17 cellular contexts compared by ENCODE assay signal in the genomic region with DNA sequence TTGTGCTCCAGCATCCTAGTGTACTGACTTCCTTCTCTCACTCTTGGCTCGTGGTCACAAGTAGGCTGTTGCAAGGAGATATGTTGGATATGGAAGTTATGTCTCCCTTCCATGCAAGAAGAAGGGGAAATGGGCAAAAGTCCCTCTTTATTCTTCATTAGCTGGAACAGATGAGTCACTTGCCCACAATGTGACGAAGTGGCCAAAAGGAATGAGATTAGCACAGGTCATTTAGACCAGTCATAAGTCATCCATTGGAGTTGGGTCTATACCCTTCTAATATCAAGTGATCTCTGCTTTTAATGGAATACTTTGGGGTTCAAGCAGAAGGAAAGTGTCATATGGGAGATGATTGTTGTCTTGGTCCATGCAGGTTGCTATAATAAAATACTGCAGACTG.
DNase-seq lines count a peak whose midpoint lies in the region; TF ChIP-seq lines count a peak whose summit lies in the region.
"Had no signal": no experiment of that assay in that cellular context is flagged by ENCODE, and none has a peak within 500 bp of the region (broad histone marks: within the 10 kb centered on the region; RNA-seq: fewer than 3 reads in every experiment).

No MANE protein-coding gene starts in this region.

- H3K9me3 Mint-ChIP-seq in HFFc6 = no peaks in the 10 kb centered on the region
- H3K9me3 Mint-ChIP-seq: naive thymus-derived CD8-positive, alpha-beta T cell had no signal

- peaks cover 94% of the 10 kb centered on the region for H3K4me1 Mint-ChIP-seq in HFFc6 (ENCODE audit: low read depth)
- H3K4me1 Mint-ChIP-seq: B cell; naive thymus-derived CD8-positive, alpha-beta T cell had no signal

- H3K4me3 Mint-ChIP-seq in HFFc6 = peak overlapping the region; percentile 58
- H3K4me3 Mint-ChIP-seq: B cell; naive thymus-derived CD8-positive, alpha-beta T cell had no signal

- no peaks in the 10 kb centered on the region; the same call in 1 of the 2 replicates for H3K36me3 Mint-ChIP-seq in HFFc6 (ENCODE audit: low read depth)
- H3K36me3 Mint-ChIP-seq: naive thymus-derived CD8-positive, alpha-beta T cell had no signal

- H3K4me3 ChIP-seq in AG10803 (ENCODE audit: low read length) (no peak overlapping the region), astrocyte of the spinal cord (ENCODE audit: low read depth, low read length) (no peak overlapping the region)

- peak overlapping the region; percentile 98 for H3K27ac Mint-ChIP-seq in HFFc6
- H3K27ac Mint-ChIP-seq: B cell; naive thymus-derived CD8-positive, alpha-beta T cell had no signal

- TF ChIP-seq CTCF in AG10803 (conservative IDR thresholded peaks at IDR 0.05; ENCODE audit: low read length) (no peak), HFFc6 (IDR thresholded peaks at IDR 0.05) (no peak), astrocyte of the spinal cord (IDR thresholded peaks at IDR 0.05; ENCODE audit: low read depth, low read length) (no peak)

- in situ Hi-C loops in astrocyte of the spinal cord (cut with HindIII; ENCODE audit: low sequenced_read_pairs) = no loop called here

- DNase-seq in AG10803 (ENCODE audit: low read depth) (peak; percentile 73), HFFc6 (peak; percentile 71), astrocyte of the spinal cord (ENCODE audit: low read depth, low spot score) (peak; percentile 60), glomerular visceral epithelial cell (ENCODE audit: extremely low spot score) (peak; percentile 84), COLO829 (ENCODE audit: low spot score) (no peak), RPMI8226 (no peak), cerebellum (ENCODE audit: low spot score) (no peak), SIG-M5 treated with dmso at 0.1 percent for 504 hours (lab: John Stamatoyannopoulos, UW; ENCODE audit: unreplicated experiment) (no peak)
- DNase-seq: activated CD4-positive, alpha-beta T cell treated with anti-CD3 and anti-CD28 coated beads for 4 hours; activated effector memory CD4-positive, alpha-beta T cell treated with anti-CD3 and anti-CD28 coated beads, Interleukin-2, amount 50 U/mL, for 16 hours; MM.1S; naive thymus-derived CD8-positive, alpha-beta T cell; NCI-H1930; NCI-H524; stimulated activated CD4-positive, alpha-beta T cell treated with anti-CD3 and anti-CD28 coated beads, Interleukin-4, amount 100 ng/mL, for 24 hours; substantia nigra had no signal

- no peaks in the 10 kb centered on the region; the same call in 1 of the 2 replicates for H3K27me3 Mint-ChIP-seq in HFFc6 (ENCODE audit: insufficient read depth)
- H3K27me3 Mint-ChIP-seq: B cell had no signal

Comparison
In these comparisons a context has a peak if more than half of its experiments do, and no peak if none do; other contexts are left out.
1. DNase-seq: peak in AG10803 (single experiment), HFFc6 (single experiment), astrocyte of the spinal cord (single experiment) and glomerular visceral epithelial cell (single experiment); none in COLO829 (single experiment), RPMI8226 (single experiment), cerebellum (single experiment) and SIG-M5 treated with dmso at 0.1 percent for 504 hours (single experiment).